Comparison of ENCODE assay signal across 24 cellular contexts in genomic region chr12:95976416-95976832, GRCh38. TPM values are rescaled to one million over a fixed set of nuclear protein-coding genes. Genes with fewer than 3 reads are reported as not detected.
DNase-seq lines count a peak whose midpoint lies in the region; ATAC-seq, FAIRE-seq and TF ChIP-seq lines count a peak whose summit lies in the region.
"Had no signal": no experiment of that assay in that cellular context is flagged by ENCODE, and none has a peak within 500 bp of the region (broad histone marks: within the 10 kb centered on the region; RNA-seq: fewer than 3 reads in every experiment).

No MANE protein-coding gene starts in this region.

- FAIRE-seq in astrocyte (lab: Jason Lieb, UNC): no peak
- FAIRE-seq: A549, colon had no signal

- no peak overlapping the region for H3K4me3 Mint-ChIP-seq in astrocyte (ENCODE audit: unreplicated experiment)
- H3K4me3 Mint-ChIP-seq: activated naive CD4-positive, alpha-beta T cell treated with anti-CD3 and anti-CD28 coated beads for 36 hours; CD14-positive monocyte had no signal

- H3K4me1 Mint-ChIP-seq in astrocyte (ENCODE audit: low read depth, unreplicated experiment): peaks cover 7% of the 10 kb centered on the region

- no peak overlapping the region for H3K4me2 ChIP-seq in astrocyte (ENCODE audit: low read length)
- H3K4me2 ChIP-seq: A549 had no signal

- H3K36me3 ChIP-seq in astrocyte (ENCODE audit: insufficient read depth, low read length): no peaks in the 10 kb centered on the region
- H3K36me3 ChIP-seq: gastroesophageal sphincter, left ventricle myocardium inferior, vagina, WERI-Rb-1 had no signal

- H3K27ac ChIP-seq in astrocyte (ENCODE audit: low read depth, low read length): no peak overlapping the region
- H3K27ac ChIP-seq: A549, gastroesophageal sphincter, left ventricle myocardium inferior, neutrophil, vagina, WERI-Rb-1 had no signal

- peaks cover 3% of the 10 kb centered on the region for H3K9me3 Mint-ChIP-seq in astrocyte (ENCODE audit: unreplicated experiment)
- H3K9me3 Mint-ChIP-seq: activated naive CD4-positive, alpha-beta T cell treated with anti-CD3 and anti-CD28 coated beads for 36 hours; CD14-positive monocyte had no signal

- H3K9ac ChIP-seq in astrocyte (ENCODE audit: low read length): no peak overlapping the region

- H2AFZ ChIP-seq in astrocyte (ENCODE audit: low read depth, low read length): no peak overlapping the region

- peaks cover 2% of the 10 kb centered on the region for H3K9me3 ChIP-seq in astrocyte (ENCODE audit: insufficient read depth, low read depth, low read length)
- H3K9me3 ChIP-seq: A549, gastroesophageal sphincter, left ventricle myocardium inferior, neutrophil, vagina had no signal

- peak overlapping the region; percentile 66 for H3K27ac Mint-ChIP-seq in astrocyte (ENCODE audit: unreplicated experiment)
- H3K27ac Mint-ChIP-seq: activated naive CD4-positive, alpha-beta T cell treated with anti-CD3 and anti-CD28 coated beads for 36 hours had no signal

- H3K4me1 ChIP-seq in astrocyte (ENCODE audit: insufficient read depth, low read length): no peaks in the 10 kb centered on the region
- H3K4me1 ChIP-seq: A549, gastroesophageal sphincter, left ventricle myocardium inferior, vagina had no signal

- H3K27me3 ChIP-seq in astrocyte (ENCODE audit: insufficient read depth, low read length): peaks cover 3% of the 10 kb centered on the region
- H3K27me3 ChIP-seq: gastroesophageal sphincter, neutrophil, vagina had no signal

- H4K20me1 ChIP-seq in astrocyte (ENCODE audit: insufficient read depth, low read length): no peaks in the 10 kb centered on the region

- no peaks in the 10 kb centered on the region for H3K27me3 Mint-ChIP-seq in astrocyte (ENCODE audit: low read depth, unreplicated experiment)

- TF ChIP-seq CTCF in astrocyte (IDR thresholded peaks at IDR 0.05; ENCODE audit: insufficient read depth, low read depth, low read length) (no peak), fibroblast of pulmonary artery (IDR thresholded peaks at IDR 0.05; ENCODE audit: low read length, missing control alignments) (no peak)

- ATAC-seq in GM18498 (IDR thresholded peaks at IDR 0.05; ENCODE audit: unreplicated experiment) (no peak), GM19035 (IDR thresholded peaks at IDR 0.05; ENCODE audit: unreplicated experiment) (no peak)
- ATAC-seq: A549, gastroesophageal sphincter had no signal

- intact Hi-C loops in head of caudate nucleus (cut with DNase I): no loop called here

- no peak overlapping the region for H3K4me3 ChIP-seq in astrocyte (ENCODE audit: insufficient read depth, low read depth, low read length)
- no peak overlapping the region for H3K4me3 ChIP-seq in fibroblast of pulmonary artery (replicated peaks; ENCODE audit: low read depth, low read length)
- H3K4me3 ChIP-seq: A549, gastroesophageal sphincter, left ventricle myocardium inferior, vagina had no signal

- H3K36me3 Mint-ChIP-seq in astrocyte (ENCODE audit: low read depth, unreplicated experiment): peaks cover 2% of the 10 kb centered on the region

- DNase-seq in A172 (ENCODE audit: low spot score) (peak; percentile 34), HS-27A (ENCODE audit: low read depth) (peak; percentile 43), astrocyte (ENCODE audit: low read depth) (peak; percentile 18), fibroblast of pulmonary artery (ENCODE audit: low read depth) (peak; percentile 31), NCI-H146 treated with DMSO at 0.1 percent for 48 hours (lab: John Stamatoyannopoulos, UW; ENCODE audit: unreplicated experiment) (no peak), head of caudate nucleus (no peak)
- DNase-seq: activated CD4-positive, alpha-beta T cell treated with anti-CD3 and anti-CD28 coated beads, Interleukin-2, amount 50 U/mL, for 48 hours; activated naive CD4-positive, alpha-beta T cell treated with anti-CD3 and anti-CD28 coated beads for 36 hours; activated T-cell treated with anti-CD3 and anti-CD28 coated beads, Interleukin-2, amount 50 U/mL, for 1 hour; anterior cingulate cortex; DMS153; left ventricle myocardium inferior; NCI-H146; NCI-H748 treated with DMSO at 0.1 percent for 48 hours; T-helper 2 cell; WERI-Rb-1 had no signal

- no peaks in the 10 kb centered on the region for H3K79me2 ChIP-seq in astrocyte (ENCODE audit: insufficient read depth, low read length)

RNA-seq across cellular contexts. Expression of gene HAL, which starts 19.7 kb away (rescaled TPM):
- not detected in 2 replicates for total RNA-seq in A172 (2014; rRNA removed; shearing (Covaris generic))
- 0.10 and 0.20 TPM in 2 replicates for total RNA-seq in astrocyte
- total RNA-seq: left ventricle myocardium inferior had no signal

RNA-seq across cellular contexts. Expression of gene AMDHD1, which starts 33.3 kb away (rescaled TPM):
- 0.65 and 0.79 TPM in 2 replicates for total RNA-seq in A172 (2014; rRNA removed; shearing (Covaris generic))
- 0.52 and 0.62 TPM in 2 replicates for total RNA-seq in astrocyte

RNA-seq across cellular contexts. Expression of gene CCDC38, which starts 34.0 kb away (rescaled TPM):
- total RNA-seq in A172 (2014; rRNA removed; shearing (Covaris generic)): 0.07 TPM in 1 of 2 replicates, not detected in the other
- total RNA-seq in astrocyte: 0.07 TPM in 1 of 2 replicates, not detected in the other
- total RNA-seq: gastroesophageal sphincter, vagina had no signal

RNA-seq across cellular contexts. Expression of gene LTA4H, which starts 59.0 kb away (rescaled TPM):
- total RNA-seq in A172 (2014; rRNA removed; shearing (Covaris generic)): 87.0 and 92.3 TPM in 2 replicates
- total RNA-seq in astrocyte: 63.7 and 67.6 TPM in 2 replicates

Comparison
In these comparisons a context has a peak if more than half of its experiments do, and no peak if none do; other contexts are left out.
1. DNase-seq: peak in A172 (single experiment), HS-27A (single experiment), astrocyte (single experiment) and fibroblast of pulmonary artery (single experiment); none in NCI-H146 treated with DMSO at 0.1 percent for 48 hours (single experiment) and head of caudate nucleus (0 of 42).